Comparison of ENCODE assay signal across 31 cellular contexts in the genomic region with DNA sequence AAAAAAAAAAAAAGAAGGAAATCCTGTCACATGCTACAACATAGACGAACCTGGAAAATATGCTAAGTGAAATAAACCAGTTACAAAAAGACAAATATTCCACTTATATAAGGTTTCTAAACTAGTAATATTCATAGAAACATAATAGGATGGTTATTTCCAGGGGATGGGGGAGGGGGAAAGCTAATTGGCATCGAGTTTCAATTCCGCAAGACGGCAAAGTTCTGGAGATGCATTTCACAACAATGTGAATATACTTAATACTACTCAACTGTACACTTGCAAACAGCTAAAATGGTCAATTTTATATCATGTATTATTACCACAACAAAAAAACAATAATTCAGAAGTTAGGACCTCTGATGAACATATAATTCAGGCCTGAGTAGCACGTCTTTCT. TPM values are rescaled to one million over a fixed set of nuclear protein-coding genes. Genes with fewer than 3 reads are reported as not detected.
"Had no signal": no experiment of that assay in that cellular context is flagged by ENCODE, and none has a peak within 500 bp of the region (broad histone marks: within the 10 kb centered on the region; RNA-seq: fewer than 3 reads in every experiment).

No MANE protein-coding gene starts in this region.

- H3K36me3 ChIP-seq: SJSA1 had no signal

- H3K9me3 ChIP-seq: SJSA1 had no signal

- H3K9me3 Mint-ChIP-seq: activated naive CD4-positive, alpha-beta T cell treated with anti-CD3 and anti-CD28 coated beads for 36 hours; activated T-cell treated with anti-CD3 and anti-CD28 coated beads, Interleukin-2, amount 50 U/mL, for 4 hours; activated T-helper 17 cell treated with anti-CD3 and anti-CD28 coated beads, Interleukin-2, amount 50 U/mL, for 72 hours; brain; central memory CD8-positive, alpha-beta T cell; IgD-negative memory B cell; T-helper 2 cell treated with Interferon-gamma antibody and Interleukin-4, amounts not matched to agents 5 μg/mL and 100 μg/mL, for 36 hours; WTC11 had no signal

- H3K27me3 ChIP-seq: SJSA1 had no signal

- H3K9ac ChIP-seq: KMS-11 had no signal

- H3K36me3 Mint-ChIP-seq: activated CD8-positive, alpha-beta memory T cell treated with anti-CD3 and anti-CD28 coated beads, Interleukin-2, amount 10 ng/mL, durations not matched to agents 7 days and 5 days; activated naive CD8-positive, alpha-beta T cell; brain; IgD-negative memory B cell; WTC11 had no signal

- H3K27ac ChIP-seq: KMS-11, SJSA1 had no signal

- H3K27me3 Mint-ChIP-seq: activated naive CD8-positive, alpha-beta T cell; activated T-helper 17 cell treated with anti-CD3 and anti-CD28 coated beads, Interleukin-2, amount 50 U/mL, for 72 hours; brain; IgD-negative memory B cell had no signal

- DNase-seq: activated CD4-positive, alpha-beta T cell treated with anti-CD3 and anti-CD28 coated beads for 48 hours; activated CD4-positive, alpha-beta T cell treated with anti-CD3 and anti-CD28 coated beads, Interleukin-2, amount 50 U/mL, for 48 hours; activated CD4-positive, CD25-positive, alpha-beta regulatory T cell treated with anti-CD3 and anti-CD28 coated beads, Interleukin-2, amount 50 U/mL, for 72 hours; activated CD8-positive, alpha-beta memory T cell treated with anti-CD3 and anti-CD28 coated beads, Interleukin-2, amount 10 ng/mL, durations not matched to agents 7 days and 5 days; activated gamma-delta T cell; activated naive CD4-positive, alpha-beta T cell treated with anti-CD3 and anti-CD28 coated beads for 36 hours; activated T-cell treated with anti-CD3 and anti-CD28 coated beads, Interleukin-2, amount 50 U/mL, for 4 hours; amygdala; NCI-H1048; NCI-H1417; NCI-H2029; NCI-H2107; NCI-H2171 treated with DMSO at 0.1 percent for 48 hours; NCI-H226; NCI-H510A treated with DMSO at 0.1 percent for 48 hours; NCI-H69; NK-92 treated with Interleukin-12 subunit alpha and Interleukin-12 subunit beta, amount 100 ng/mL, for 24 hours; PC-3; SHP77; SW 1271 had no signal

- H3K4me3 ChIP-seq: SJSA1 had no signal

- H3K4me1 Mint-ChIP-seq: activated CD8-positive, alpha-beta memory T cell treated with anti-CD3 and anti-CD28 coated beads, Interleukin-2, amount 10 ng/mL, durations not matched to agents 7 days and 5 days; activated T-helper 17 cell treated with anti-CD3 and anti-CD28 coated beads, Interleukin-2, amount 50 U/mL, for 72 hours; brain; central memory CD8-positive, alpha-beta T cell had no signal

- H3K4me3 Mint-ChIP-seq: activated CD8-positive, alpha-beta memory T cell treated with anti-CD3 and anti-CD28 coated beads, Interleukin-2, amount 10 ng/mL, durations not matched to agents 7 days and 5 days; activated naive CD4-positive, alpha-beta T cell treated with anti-CD3 and anti-CD28 coated beads for 36 hours; activated naive CD8-positive, alpha-beta T cell; activated T-cell treated with anti-CD3 and anti-CD28 coated beads, Interleukin-2, amount 50 U/mL, for 4 hours; activated T-helper 17 cell treated with anti-CD3 and anti-CD28 coated beads, Interleukin-2, amount 50 U/mL, for 72 hours; brain; central memory CD8-positive, alpha-beta T cell; IgD-negative memory B cell; T-helper 2 cell treated with Interferon-gamma antibody and Interleukin-4, amounts not matched to agents 5 μg/mL and 100 μg/mL, for 36 hours; WTC11 had no signal

- H3K4me2 ChIP-seq: KMS-11 had no signal

- ATAC-seq: activated CD8-positive, alpha-beta memory T cell treated with anti-CD3 and anti-CD28 coated beads, Interleukin-2, amount 10 ng/mL, durations not matched to agents 7 days and 5 days; activated T-cell treated with anti-CD3 and anti-CD28 coated beads, Interleukin-2, amount 50 U/mL, for 4 hours; activated T-helper 17 cell treated with anti-CD3 and anti-CD28 coated beads, Interleukin-2, amount 50 U/mL, for 72 hours; PC-3; SK-N-SH treated with all-trans-retinoic acid at 6 μM for 48 hours; WTC11 had no signal

- H3K4me1 ChIP-seq: SJSA1 had no signal

- H3K27ac Mint-ChIP-seq: activated CD8-positive, alpha-beta memory T cell treated with anti-CD3 and anti-CD28 coated beads, Interleukin-2, amount 10 ng/mL, durations not matched to agents 7 days and 5 days; activated naive CD4-positive, alpha-beta T cell treated with anti-CD3 and anti-CD28 coated beads for 36 hours; activated naive CD8-positive, alpha-beta T cell; activated T-helper 17 cell treated with anti-CD3 and anti-CD28 coated beads, Interleukin-2, amount 50 U/mL, for 72 hours; brain; IgD-negative memory B cell; T-helper 2 cell treated with Interferon-gamma antibody and Interleukin-4, amounts not matched to agents 5 μg/mL and 100 μg/mL, for 36 hours; WTC11 had no signal

RNA-seq across cellular contexts. Expression of a gene that starts 37.9 kb away (rescaled TPM):
- total RNA-seq: activated CD8-positive, alpha-beta memory T cell treated with anti-CD3 and anti-CD28 coated beads, Interleukin-2, amount 10 ng/mL, durations not matched to agents 7 days and 5 days; activated naive CD4-positive, alpha-beta T cell treated with anti-CD3 and anti-CD28 coated beads for 36 hours; activated T-cell treated with anti-CD3 and anti-CD28 coated beads, Interleukin-2, amount 50 U/mL, for 4 hours; PC-3; SJSA1; WTC11 had no signal
- polyA plus RNA-seq: IgD-negative memory B cell had no signal

RNA-seq across cellular contexts. Expression of a gene that starts 43.1 kb away (rescaled TPM):
- total RNA-seq: activated naive CD4-positive, alpha-beta T cell treated with anti-CD3 and anti-CD28 coated beads for 36 hours; astrocyte; PC-3; SJSA1; WTC11 had no signal
